1 cellular context compared by ENCODE assay signal in genomic region chr13:112103260-112103843, GRCh38.
TF ChIP-seq lines count a peak whose summit lies in the region.

No MANE protein-coding gene starts in this region.

TF ChIP-seq in H1, 55 proteins besides CTCF, POLR2A, EP300 and RAD21:
- TF ChIP-seq BCL11A (IDR thresholded peaks at IDR 0.05; ENCODE audit: low read depth in 2 of 2, low read length in 2 of 2), result no peak
- TF ChIP-seq CHD1 (IDR thresholded peaks at IDR 0.05; ENCODE audit: low read depth, low read length), result no peak
- no peak for TF ChIP-seq ASH2L (IDR thresholded peaks at IDR 0.05; ENCODE audit: low read length)
- no peak for TF ChIP-seq GTF2F1 (IDR thresholded peaks at IDR 0.05; ENCODE audit: borderline replicate concordance, low read depth, low read length)
- peak; percentile 22; the same call in 1 of the 2 replicates for TF ChIP-seq MAX (IDR thresholded peaks at IDR 0.05)
- no peak for TF ChIP-seq KDM1A (IDR thresholded peaks at IDR 0.05; ENCODE audit: borderline replicate concordance, low read length)
